In genomic region chr1:12617511-12617900, GRCh38 we compare ENCODE assay signal across 1 cellular context.
TF ChIP-seq lines count a peak whose summit lies in the region.

No MANE protein-coding gene starts in this region.

TF ChIP-seq in WTC11, 78 proteins besides CTCF, POLR2A, EP300 and RAD21 (continued from another document):
- TF ChIP-seq ATF6 (CRISPR knock-in tag; IDR thresholded peaks at IDR 0.05), result no peak
- no peak for TF ChIP-seq ZNF671 (CRISPR knock-in tag; IDR thresholded peaks at IDR 0.05)
- TF ChIP-seq AR (CRISPR knock-in tag; IDR thresholded peaks at IDR 0.05), result no peak
- no peak for TF ChIP-seq E2F4 (CRISPR knock-in tag; IDR thresholded peaks at IDR 0.05; ENCODE audit: borderline replicate concordance, low read depth)
- TF ChIP-seq ZNF425 (CRISPR knock-in tag; conservative IDR thresholded peaks at IDR 0.05), result no peak
- no peak for TF ChIP-seq NFYB (CRISPR knock-in tag; conservative IDR thresholded peaks at IDR 0.05; ENCODE audit: low read depth)
- no peak for TF ChIP-seq GRHL2 (CRISPR knock-in tag; IDR thresholded peaks at IDR 0.05; ENCODE audit: insufficient replicate concordance, severe bottlenecking)
